In the genomic region with DNA sequence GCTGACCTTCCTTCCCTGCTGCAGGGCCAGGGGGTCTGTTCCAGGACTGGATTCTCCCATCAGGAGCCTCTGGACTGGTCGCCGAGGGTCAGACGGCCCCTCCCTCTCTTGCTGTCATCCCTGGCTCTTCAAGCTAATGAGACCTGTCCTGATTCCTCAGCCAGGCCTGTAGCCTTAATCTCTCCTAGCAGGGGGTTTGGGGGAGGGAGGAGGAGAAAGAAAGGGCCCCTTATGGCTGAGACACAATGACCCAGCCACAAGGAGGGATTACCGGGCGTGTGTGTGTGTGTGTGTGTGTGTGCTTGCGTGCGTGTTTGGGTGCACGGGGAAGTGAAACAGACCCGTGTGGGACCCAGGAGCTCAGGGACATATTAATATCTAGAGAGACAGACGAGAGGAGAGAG, we compare ENCODE assay signal across 19 cellular contexts. TPM values are rescaled to one million over a fixed set of nuclear protein-coding genes. Genes with fewer than 3 reads are reported as not detected.
DNase-seq lines count a peak whose midpoint lies in the region; ATAC-seq and TF ChIP-seq lines count a peak whose summit lies in the region.
"Had no signal": no experiment of that assay in that cellular context is flagged by ENCODE, and none has a peak within 500 bp of the region (broad histone marks: within the 10 kb centered on the region; RNA-seq: fewer than 3 reads in every experiment).

No MANE protein-coding gene starts in this region.

- H3K9ac ChIP-seq in ES-I3 (ENCODE audit: low read depth, low read length): peak overlapping the region; percentile 19
- peak overlapping the region; percentile 16 for H3K9ac ChIP-seq in neural cell (ENCODE audit: low read length)

- H3F3A ChIP-seq in neural cell (ENCODE audit: insufficient read depth, low read length, poor library complexity, severe bottlenecking): no peaks in the 10 kb centered on the region

- no peaks in the 10 kb centered on the region for H3K79me2 ChIP-seq in neural cell (replicated peaks; ENCODE audit: insufficient read depth, low read length)

- no peaks in the 10 kb centered on the region for H3K9me2 ChIP-seq in neural cell (ENCODE audit: insufficient read depth, low read length)

- H2AFZ ChIP-seq in neural cell (ENCODE audit: low read depth, low read length): peak overlapping the region; percentile 40

- TF ChIP-seq RAD21 in neural cell (conservative IDR thresholded peaks at IDR 0.05): no peak

- TF ChIP-seq EP300 in neural cell (conservative IDR thresholded peaks at IDR 0.05; ENCODE audit: poor library complexity, severe bottlenecking) (no peak), sigmoid colon (IDR thresholded peaks at IDR 0.05) (no peak)

- H4K20me1 ChIP-seq in neural cell (ENCODE audit: insufficient read depth): no peaks in the 10 kb centered on the region

- no peaks in the 10 kb centered on the region for H3K27me3 ChIP-seq in neural cell (ENCODE audit: insufficient read depth, low read depth, low read length)
- H3K27me3 ChIP-seq in sigmoid colon: peaks cover 0 to 44% (median 0%) of the 10 kb centered on the region in 3 donors
- H3K27me3 ChIP-seq: colonic mucosa had no signal

- H3K4me3 ChIP-seq in neural cell (ENCODE audit: low read length): no peak overlapping the region
- no peak overlapping the region for H3K4me3 ChIP-seq in sigmoid colon
- H3K4me3 ChIP-seq: colonic mucosa, heart left ventricle, K562, SK-N-MC had no signal

- WGBS in sigmoid colon, 2 donors: 4 to 9% methylated on average over 10 of the region's 10 CpGs

- no peaks in the 10 kb centered on the region for H3K36me3 ChIP-seq in ES-I3 (ENCODE audit: insufficient read depth, low read length)
- no peaks in the 10 kb centered on the region for H3K36me3 ChIP-seq in neural cell (ENCODE audit: insufficient read depth, low read length)
- H3K36me3 ChIP-seq in sigmoid colon: no peaks in the 10 kb centered on the region
- H3K36me3 ChIP-seq: colonic mucosa, heart left ventricle had no signal

- peaks cover 19% of the 10 kb centered on the region for H3K4me1 ChIP-seq in ES-I3 (ENCODE audit: insufficient read depth, low read length)
- H3K4me1 ChIP-seq in sigmoid colon: no peaks in the 10 kb centered on the region
- H3K4me1 ChIP-seq: colonic mucosa, heart left ventricle had no signal

- H3K9me3 ChIP-seq in ES-I3 (ENCODE audit: control insufficient read depth, insufficient read depth, low read length): no peaks in the 10 kb centered on the region
- no peaks in the 10 kb centered on the region for H3K9me3 ChIP-seq in neural cell (ENCODE audit: low read length)
- H3K9me3 ChIP-seq in sigmoid colon: no peaks in the 10 kb centered on the region
- H3K9me3 ChIP-seq: colonic mucosa, heart left ventricle had no signal

- no peak for ATAC-seq in omental fat pad (ENCODE audit: low FRiP score)
- ATAC-seq: heart left ventricle; K562; left lobe of liver; stimulated activated naive CD8-positive, alpha-beta T cell treated with anti-CD3 and anti-CD28 coated beads, Interleukin-15, amount 100 ng/mL, for 72 hours had no signal

- DNase-seq in MV-4-11 (lab: John Stamatoyannopoulos, UW) (peak; percentile 66), ecto neural progenitor cell (ENCODE audit: low spot score) (peak; percentile 84), sigmoid colon (no peak), omental fat pad (ENCODE audit: low spot score) (no peak)
- DNase-seq in stimulated activated naive CD4-positive, alpha-beta T cell treated with Interleukin-2 at 50 U/mL for 16 hours (lab: John Stamatoyannopoulos, UW): no peak
- DNase-seq: activated CD4-positive, alpha-beta memory T cell treated with anti-CD3 and anti-CD28 coated beads for 36 hours; anterior cingulate cortex; colonic mucosa; heart left ventricle; NCI-H1092 treated with DMSO at 0.1 percent for 48 hours; stimulated activated CD4-positive, alpha-beta T cell treated with anti-CD3 and anti-CD28 coated beads, Interleukin-12 subunit alpha, Interleukin-12 subunit beta, amount 100 ng/mL, for 4 hours; stimulated activated naive CD8-positive, alpha-beta T cell treated with anti-CD3 and anti-CD28 coated beads, Interleukin-15, amount 100 ng/mL, for 72 hours had no signal

- no peak for TF ChIP-seq POLR2A in sigmoid colon (IDR thresholded peaks at IDR 0.05)

- peak overlapping the region; percentile 8 for H3K27ac ChIP-seq in neural cell (ENCODE audit: low read length)
- H3K27ac ChIP-seq in sigmoid colon: no peak overlapping the region
- H3K27ac ChIP-seq: colonic mucosa, heart left ventricle, SK-N-MC had no signal

- intact Hi-C loops in sigmoid colon (cut with DNase I): no loop called here

- TF ChIP-seq CTCF in neural cell (IDR thresholded peaks at IDR 0.05; ENCODE audit: poor library complexity, severe bottlenecking) (no peak), sigmoid colon (IDR thresholded peaks at IDR 0.05) (no peak), omental fat pad (IDR thresholded peaks at IDR 0.05) (no peak)

- H3K4me2 ChIP-seq in neural cell (ENCODE audit: low read length): no peak overlapping the region

TF ChIP-seq in neural cell, 6 proteins besides CTCF, POLR2A, EP300 and RAD21:
- TF ChIP-seq TAF1 (IDR thresholded peaks at IDR 0.05; ENCODE audit: low read depth) (no peak), POLR2AphosphoS5 (IDR thresholded peaks at IDR 0.05) (no peak), SMC3 (conservative IDR thresholded peaks at IDR 0.05; ENCODE audit: poor library complexity) (no peak), EZH2 (IDR thresholded peaks at IDR 0.05; ENCODE audit: borderline replicate concordance, insufficient read depth, low read length, poor library complexity, severe bottlenecking) (no peak), MXI1 (conservative IDR thresholded peaks at IDR 0.05; ENCODE audit: poor library complexity, severe bottlenecking) (no peak)
- TF ChIP-seq, protein P1, sequence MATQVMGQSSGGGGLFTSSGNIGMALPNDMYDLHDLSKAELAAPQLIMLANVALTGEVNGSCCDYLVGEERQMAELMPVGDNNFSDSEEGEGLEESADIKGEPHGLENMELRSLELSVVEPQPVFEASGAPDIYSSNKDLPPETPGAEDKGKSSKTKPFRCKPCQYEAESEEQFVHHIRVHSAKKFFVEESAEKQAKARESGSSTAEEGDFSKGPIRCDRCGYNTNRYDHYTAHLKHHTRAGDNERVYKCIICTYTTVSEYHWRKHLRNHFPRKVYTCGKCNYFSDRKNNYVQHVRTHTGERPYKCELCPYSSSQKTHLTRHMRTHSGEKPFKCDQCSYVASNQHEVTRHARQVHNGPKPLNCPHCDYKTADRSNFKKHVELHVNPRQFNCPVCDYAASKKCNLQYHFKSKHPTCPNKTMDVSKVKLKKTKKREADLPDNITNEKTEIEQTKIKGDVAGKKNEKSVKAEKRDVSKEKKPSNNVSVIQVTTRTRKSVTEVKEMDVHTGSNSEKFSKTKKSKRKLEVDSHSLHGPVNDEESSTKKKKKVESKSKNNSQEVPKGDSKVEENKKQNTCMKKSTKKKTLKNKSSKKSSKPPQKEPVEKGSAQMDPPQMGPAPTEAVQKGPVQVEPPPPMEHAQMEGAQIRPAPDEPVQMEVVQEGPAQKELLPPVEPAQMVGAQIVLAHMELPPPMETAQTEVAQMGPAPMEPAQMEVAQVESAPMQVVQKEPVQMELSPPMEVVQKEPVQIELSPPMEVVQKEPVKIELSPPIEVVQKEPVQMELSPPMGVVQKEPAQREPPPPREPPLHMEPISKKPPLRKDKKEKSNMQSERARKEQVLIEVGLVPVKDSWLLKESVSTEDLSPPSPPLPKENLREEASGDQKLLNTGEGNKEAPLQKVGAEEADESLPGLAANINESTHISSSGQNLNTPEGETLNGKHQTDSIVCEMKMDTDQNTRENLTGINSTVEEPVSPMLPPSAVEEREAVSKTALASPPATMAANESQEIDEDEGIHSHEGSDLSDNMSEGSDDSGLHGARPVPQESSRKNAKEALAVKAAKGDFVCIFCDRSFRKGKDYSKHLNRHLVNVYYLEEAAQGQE (IDR thresholded peaks at IDR 0.05; ENCODE audit: borderline replicate concordance): no peak

RNA-seq across cellular contexts. Expression of a gene that starts 1.9 kb away (rescaled TPM):
- polyA plus RNA-seq in neural cell (not detected in 2 replicates), sigmoid colon (1 to 10 TPM in 1 of 3 donors, under 1 TPM in 1, not detected in 1; 0.60 to 1.2 TPM)
- not detected in 2 replicates for polyA minus RNA-seq in neural cell
- total RNA-seq in sigmoid colon (not detected), omental fat pad (not detected)
- total RNA-seq: activated CD4-positive, alpha-beta memory T cell treated with anti-CD3 and anti-CD28 coated beads for 36 hours; colonic mucosa; heart left ventricle; K562; left lobe of liver; progenitor cell of endocrine pancreas had no signal
- polyA plus RNA-seq: esophagus, heart left ventricle had no signal

RNA-seq across cellular contexts. Expression of a gene that starts 15.5 kb away (rescaled TPM):
- polyA plus RNA-seq in neural cell: not detected in 2 replicates
- polyA minus RNA-seq in neural cell: not detected in 2 replicates
- not detected for total RNA-seq in sigmoid colon
- not detected for polyA plus RNA-seq in sigmoid colon
- not detected for total RNA-seq in omental fat pad
- total RNA-seq: activated CD4-positive, alpha-beta memory T cell treated with anti-CD3 and anti-CD28 coated beads for 36 hours; colonic mucosa; heart left ventricle; K562; left lobe of liver; progenitor cell of endocrine pancreas had no signal
- polyA plus RNA-seq: esophagus, heart left ventricle, K562 had no signal

RNA-seq across cellular contexts. Expression of a gene that starts 39.2 kb away (rescaled TPM):
- not detected in 2 replicates for polyA plus RNA-seq in neural cell
- not detected in 2 replicates for polyA minus RNA-seq in neural cell
- total RNA-seq in sigmoid colon: not detected
- polyA plus RNA-seq in sigmoid colon: not detected
- not detected for total RNA-seq in omental fat pad
- total RNA-seq: activated CD4-positive, alpha-beta memory T cell treated with anti-CD3 and anti-CD28 coated beads for 36 hours; colonic mucosa; heart left ventricle; K562; left lobe of liver; progenitor cell of endocrine pancreas had no signal
- polyA plus RNA-seq: esophagus, heart left ventricle, K562 had no signal

RNA-seq across cellular contexts. Expression of a gene that starts 41.3 kb away (rescaled TPM):
- 811 and 902 TPM in 2 replicates for polyA plus RNA-seq in neural cell
- polyA minus RNA-seq in neural cell: 227 and 240 TPM in 2 replicates
- 1,000 to 10,000 TPM; 1,579 to 3,138 (median 2,179) TPM for total RNA-seq in sigmoid colon
- 100 to 1,000 TPM; 329 to 999 (median 792) TPM for polyA plus RNA-seq in sigmoid colon
- 100 to 1,000 TPM; 198 to 420 (median 334) TPM for total RNA-seq in omental fat pad

Comparison
In these comparisons a context has a peak if more than half of its experiments do, and no peak if none do; other contexts are left out.
1. DNase-seq: peak in MV-4-11 (single experiment) and ecto neural progenitor cell (single experiment); none in stimulated activated naive CD4-positive, alpha-beta T cell treated with Interleukin-2 at 50 U/mL for 16 hours (single experiment), sigmoid colon (single experiment) and omental fat pad (single experiment).